Comparison of ENCODE assay signal across 14 cellular contexts in genomic region chr15:90126457-90127435, GRCh38. TPM values are rescaled to one million over a fixed set of nuclear protein-coding genes. Genes with fewer than 3 reads are reported as not detected.
DNase-seq lines count a peak whose midpoint lies in the region; ATAC-seq and TF ChIP-seq lines count a peak whose summit lies in the region.
"Had no signal": no experiment of that assay in that cellular context is flagged by ENCODE, and none has a peak within 500 bp of the region (broad histone marks: within the 10 kb centered on the region; RNA-seq: fewer than 3 reads in every experiment).

No MANE protein-coding gene starts in this region.

- H3K4me1 Mint-ChIP-seq in nephron progenitor cell: peaks cover 26% of the 10 kb centered on the region
- H3K4me1 Mint-ChIP-seq: immature natural killer cell had no signal

- peaks cover 23% of the 10 kb centered on the region for H3K27me3 Mint-ChIP-seq in nephron progenitor cell (ENCODE audit: low read depth, poor library complexity)

- H3K4me3 Mint-ChIP-seq in nephron progenitor cell: peak overlapping the region; percentile 29
- H3K4me3 Mint-ChIP-seq: activated CD4-positive, alpha-beta memory T cell treated with anti-CD3 and anti-CD28 coated beads, Interleukin-2, amount 10 ng/mL, durations not matched to agents 7 days and 5 days; HFFc6; immature natural killer cell had no signal

- no peak for TF ChIP-seq CTCF in nephron progenitor cell (IDR thresholded peaks at IDR 0.05)

- DNase-seq in DMS53 (lab: John Stamatoyannopoulos, UW): peak; percentile 65
- peak; percentile 52 for DNase-seq in NCI-H82 (lab: John Stamatoyannopoulos, UW)
- DNase-seq in left cardiac atrium: peak; percentile 39
- peak; percentile 44 for DNase-seq in nephron progenitor cell
- no peak for DNase-seq in stimulated activated naive CD8-positive, alpha-beta T cell treated with anti-CD3 and anti-CD28 coated beads, Interleukin-15, Interleukin-2, amounts not matched to agents 100 U/mL and 50 U/mL, for 24 hours
- no peak for DNase-seq in retina
- DNase-seq: activated CD4-positive, alpha-beta memory T cell treated with anti-CD3 and anti-CD28 coated beads, Interleukin-2, amount 10 ng/mL, durations not matched to agents 7 days and 5 days; cerebellar nuclear complex; HFFc6; immature natural killer cell; NCI-H2081; OCI-M1 had no signal

- no peaks in the 10 kb centered on the region for H3K9me3 Mint-ChIP-seq in nephron progenitor cell
- H3K9me3 Mint-ChIP-seq: activated CD4-positive, alpha-beta memory T cell treated with anti-CD3 and anti-CD28 coated beads, Interleukin-2, amount 10 ng/mL, durations not matched to agents 7 days and 5 days; HFFc6; immature natural killer cell had no signal

- H3K27ac Mint-ChIP-seq in nephron progenitor cell: peak overlapping the region; percentile 66
- H3K27ac Mint-ChIP-seq: activated CD4-positive, alpha-beta memory T cell treated with anti-CD3 and anti-CD28 coated beads, Interleukin-2, amount 10 ng/mL, durations not matched to agents 7 days and 5 days; HFFc6; immature natural killer cell had no signal

- no peaks in the 10 kb centered on the region for H3K36me3 Mint-ChIP-seq in nephron progenitor cell (ENCODE audit: low read depth)
- H3K36me3 Mint-ChIP-seq: immature natural killer cell had no signal

- ATAC-seq in left cardiac atrium (peak; percentile 82 to 90), HG03457 (IDR thresholded peaks at IDR 0.05; ENCODE audit: unreplicated experiment) (no peak), GM19328 (IDR thresholded peaks at IDR 0.05; ENCODE audit: unreplicated experiment) (no peak)
- ATAC-seq in stimulated activated naive CD8-positive, alpha-beta T cell treated with anti-CD3 and anti-CD28 coated beads, Interleukin-15, Interleukin-2, amounts not matched to agents 100 U/mL and 50 U/mL, for 24 hours: no peak

- intact Hi-C loops in left cardiac atrium (cut with DNase I): no loop called here

RNA-seq across cellular contexts. Expression of gene IDH2, which starts 24.5 kb away (rescaled TPM):
- total RNA-seq in left cardiac atrium: 100 to 1,000 TPM; 242 to 257 TPM

Comparison
In these comparisons a context has a peak if more than half of its experiments do, and no peak if none do; other contexts are left out.
1. DNase-seq: peak in DMS53 (single experiment), NCI-H82 (single experiment), left cardiac atrium (single experiment) and nephron progenitor cell (single experiment); none in stimulated activated naive CD8-positive, alpha-beta T cell treated with anti-CD3 and anti-CD28 coated beads, Interleukin-15, Interleukin-2, amounts not matched to agents 100 U/mL and 50 U/mL, for 24 hours (single experiment) and retina (single experiment).
2. ATAC-seq: peak in left cardiac atrium (2 of 2); none in stimulated activated naive CD8-positive, alpha-beta T cell treated with anti-CD3 and anti-CD28 coated beads, Interleukin-15, Interleukin-2, amounts not matched to agents 100 U/mL and 50 U/mL, for 24 hours (single experiment), HG03457 (single experiment) and GM19328 (single experiment).